Comparison of ENCODE assay signal across 8 cellular contexts in genomic region chr14:99755629-99756603, GRCh38. TPM values are rescaled to one million over a fixed set of nuclear protein-coding genes. Genes with fewer than 3 reads are reported as not detected.
DNase-seq lines count a peak whose midpoint lies in the region; ATAC-seq and TF ChIP-seq lines count a peak whose summit lies in the region.

No MANE protein-coding gene starts in this region.

- no peaks in the 10 kb centered on the region for H3K9me3 Mint-ChIP-seq in brain

- H3K4me3 ChIP-seq in skeletal muscle tissue (ENCODE audit: low read length in 3 of 3): peak overlapping the region in 1 of 3 donors; percentile 13

- no peak for ATAC-seq in HG03565 (IDR thresholded peaks at IDR 0.05; ENCODE audit: unreplicated experiment)

- no peaks in the 10 kb centered on the region for H3K9me3 ChIP-seq in skeletal muscle tissue (ENCODE audit: control insufficient read depth in 3 of 3, low read length in 3 of 3)

- H3K36me3 Mint-ChIP-seq in brain: no peaks in the 10 kb centered on the region

- DNase-seq in H4 (ENCODE audit: low spot score): peak; percentile 46
- peak in 37 of 51 donors; percentile 10 to 89 (median 63) for DNase-seq in hypothalamus (lab: John Stamatoyannopoulos, UW)
- no peak for DNase-seq in GM20000 (ENCODE audit: low spot score)
- DNase-seq in UCSD-AML1 (lab: John Stamatoyannopoulos, UW; ENCODE audit: unreplicated experiment): no peak
- DNase-seq in NCI-H2107 (lab: John Stamatoyannopoulos, UW): no peak

- no peak overlapping the region for H3K4me3 Mint-ChIP-seq in brain

- peak overlapping the region in 1 of 3 donors; percentile 60 for H3K9ac ChIP-seq in skeletal muscle tissue (ENCODE audit: low read depth in 1 of 3, low read length in 3 of 3)

- H3K27ac Mint-ChIP-seq in brain: peak overlapping the region in 3 of 5 experiments; percentile 50 to 94 (median 58)

- H3K27ac ChIP-seq in skeletal muscle tissue (ENCODE audit: low read depth, low read length): peak overlapping the region; percentile 18

- H3K27me3 Mint-ChIP-seq in brain: no peaks in the 10 kb centered on the region

- H3K36me3 ChIP-seq in skeletal muscle tissue (ENCODE audit: control insufficient read depth in 3 of 3, insufficient read depth in 3 of 3, low read length in 3 of 3): no peaks in the 10 kb centered on the region

- H3K4me1 Mint-ChIP-seq in brain: peaks cover 75% of the 10 kb centered on the region

- TF ChIP-seq CTCF in brain (conservative IDR thresholded peaks at IDR 0.05): no peak
- no peak for TF ChIP-seq CTCF in GM20000 (IDR thresholded peaks at IDR 0.05; ENCODE audit: extremely low read depth, missing control alignments)

- no peaks in the 10 kb centered on the region for H3K27me3 ChIP-seq in skeletal muscle tissue (ENCODE audit: control insufficient read depth in 3 of 3, insufficient read depth in 3 of 3, low read length in 3 of 3)

- H3K4me1 ChIP-seq in skeletal muscle tissue (ENCODE audit: control insufficient read depth in 3 of 3, insufficient read depth in 3 of 3, low read length in 3 of 3): peaks cover 33 to 56% (median 54%) of the 10 kb centered on the region in 3 donors

RNA-seq across cellular contexts. Expression of gene EML1, which starts 37.3 kb away (rescaled TPM):
- 18.3 and 18.5 TPM in 2 replicates for total RNA-seq in H4 (2014; rRNA removed; shearing (Covaris generic))
- polyA plus RNA-seq in brain (ENCODE audit: insufficient read depth, low read depth, low replicate concordance): 13.4 TPM
- 37.6 TPM for total RNA-seq in skeletal muscle tissue

Comparison
In these comparisons a context has a peak if more than half of its experiments do, and no peak if none do; other contexts are left out.
1. DNase-seq: peak in H4 (single experiment) and hypothalamus (37 of 51); none in GM20000 (single experiment), UCSD-AML1 (single experiment) and NCI-H2107 (single experiment).